Comparison of ENCODE assay signal across 8 cellular contexts in the genomic region with DNA sequence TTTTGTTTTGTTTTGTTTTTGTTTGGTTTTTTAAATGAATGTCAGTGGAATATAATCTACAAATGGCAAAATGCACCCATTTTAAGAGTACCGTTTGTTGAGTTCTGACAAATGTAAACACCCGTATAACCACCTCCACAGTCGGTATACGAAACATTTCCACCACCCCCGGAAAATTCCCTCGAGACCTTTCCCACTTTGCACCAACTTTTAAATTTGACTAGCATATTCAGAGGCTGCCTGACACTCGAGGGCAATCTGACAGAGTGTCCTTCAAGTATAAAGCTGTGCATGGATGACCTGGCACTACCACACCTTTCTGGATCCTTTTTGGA. TPM values are rescaled to one million over a fixed set of nuclear protein-coding genes. Genes with fewer than 3 reads are reported as not detected.
A peak's percentile ranks its signal among the peaks of the same experiment; 100 is the strongest.
DNase-seq lines count a peak whose midpoint lies in the region; ATAC-seq and TF ChIP-seq lines count a peak whose summit lies in the region.

No MANE protein-coding gene starts in this region.

- H3K4me1 ChIP-seq in liver (ENCODE audit: control insufficient read depth in 4 of 4, insufficient read depth in 4 of 4, low read length in 3 of 4) (peaks cover 0 to 19% (median 13%) of the 10 kb centered on the region in 4 donors), thyroid gland (peaks cover 22 to 24% of the 10 kb centered on the region in 2 donors)

- peaks cover 36% of the 10 kb centered on the region for H3K4me1 Mint-ChIP-seq in activated T-cell treated with anti-CD3 and anti-CD28 coated beads, Interleukin-2, amount 50 U/mL, for 24 hours (ENCODE audit: low read depth)
- peaks cover 24% of the 10 kb centered on the region for H3K4me1 Mint-ChIP-seq in activated naive CD8-positive, alpha-beta T cell (ENCODE audit: low read depth)

- H3K4me3 ChIP-seq in liver (ENCODE audit: low read depth in 1 of 3, low read length in 3 of 3) (peak overlapping the region in 2 of 3 donors; percentile 64), thyroid gland (replicated peaks in 1 of 3) (peak overlapping the region in 2 of 3 donors; percentile 58 to 93)

- TF ChIP-seq CTCF in liver (IDR thresholded peaks at IDR 0.05; ENCODE audit: low read depth, low read length, missing input control): no peak
- peak in 1 of 6 experiments; percentile 18 for TF ChIP-seq CTCF in thyroid gland (IDR thresholded peaks at IDR 0.05)

- no peaks in the 10 kb centered on the region for H3K36me3 ChIP-seq in liver (ENCODE audit: control insufficient read depth in 4 of 4, insufficient read depth in 3 of 4, low read depth in 1 of 4, low read length in 3 of 4)
- no peaks in the 10 kb centered on the region for H3K36me3 ChIP-seq in thyroid gland

- no peaks in the 10 kb centered on the region for H3K27me3 Mint-ChIP-seq in activated T-cell treated with anti-CD3 and anti-CD28 coated beads, Interleukin-2, amount 50 U/mL, for 24 hours
- no peaks in the 10 kb centered on the region for H3K27me3 Mint-ChIP-seq in activated naive CD8-positive, alpha-beta T cell

- no peaks in the 10 kb centered on the region for H3K9me3 ChIP-seq in liver (ENCODE audit: control insufficient read depth in 4 of 4, low read length in 3 of 4)
- H3K9me3 ChIP-seq in thyroid gland: no peaks in the 10 kb centered on the region

- no peak for ATAC-seq in HG02678 (IDR thresholded peaks at IDR 0.05; ENCODE audit: unreplicated experiment)

- TF ChIP-seq RAD21 in liver (IDR thresholded peaks at IDR 0.05): no peak

- H3K9me3 Mint-ChIP-seq in activated T-cell treated with anti-CD3 and anti-CD28 coated beads, Interleukin-2, amount 50 U/mL, for 24 hours: no peaks in the 10 kb centered on the region
- H3K9me3 Mint-ChIP-seq in activated naive CD8-positive, alpha-beta T cell (ENCODE audit: low read depth): no peaks in the 10 kb centered on the region

- no peak for DNase-seq in activated T-cell treated with anti-CD3 and anti-CD28 coated beads, Interleukin-2, amount 50 U/mL, for 24 hours
- DNase-seq in activated T-cell treated with anti-CD3 and anti-CD28 coated beads, Interleukin-2, amount 50 U/mL, for 1 hour: no peak
- DNase-seq in thyroid gland (peak in 1 of 2 donors; percentile 27), NCI-H2171 (lab: John Stamatoyannopoulos, UW) (no peak), dedifferentiated amniotic fluid mesenchymal stem cell (ENCODE audit: extremely low spot score) (no peak)

- 22% methylated on average over 7 of the region's 7 CpGs for WGBS in liver
- 33 to 48% methylated on average over 7 of the region's 7 CpGs for WGBS in thyroid gland, 2 donors

- no peak for TF ChIP-seq POLR2A in thyroid gland (IDR thresholded peaks at IDR 0.05)

- H3K27ac ChIP-seq in liver (ENCODE audit: low read depth in 1 of 2, low read length in 2 of 2) (no peak overlapping the region), thyroid gland (peak overlapping the region in 1 of 3 donors; percentile 16)

- peak overlapping the region; percentile 91 for H3K4me3 Mint-ChIP-seq in activated T-cell treated with anti-CD3 and anti-CD28 coated beads, Interleukin-2, amount 50 U/mL, for 24 hours
- peak overlapping the region; percentile 83 for H3K4me3 Mint-ChIP-seq in activated naive CD8-positive, alpha-beta T cell

- H3K36me3 Mint-ChIP-seq in activated T-cell treated with anti-CD3 and anti-CD28 coated beads, Interleukin-2, amount 50 U/mL, for 24 hours (ENCODE audit: low read depth): peaks cover 21% of the 10 kb centered on the region
- H3K36me3 Mint-ChIP-seq in activated naive CD8-positive, alpha-beta T cell: peaks cover 2% of the 10 kb centered on the region

- H3K27me3 ChIP-seq in liver (ENCODE audit: control insufficient read depth in 4 of 4, insufficient read depth in 4 of 4, low read length in 3 of 4): no peaks in the 10 kb centered on the region
- H3K27me3 ChIP-seq in thyroid gland: no peaks in the 10 kb centered on the region

- no peak overlapping the region for H3K9ac ChIP-seq in liver (ENCODE audit: low read depth in 1 of 2, low read length in 2 of 2)

- peak overlapping the region; percentile 91 for H3K27ac Mint-ChIP-seq in activated T-cell treated with anti-CD3 and anti-CD28 coated beads, Interleukin-2, amount 50 U/mL, for 24 hours
- H3K27ac Mint-ChIP-seq in activated naive CD8-positive, alpha-beta T cell: peak overlapping the region; percentile 83

- intact Hi-C loops in thyroid gland (cut with DNase I): no loop called here

TF ChIP-seq in liver, 16 proteins besides CTCF, POLR2A, EP300 and RAD21:
- no peak for TF ChIP-seq JUND (IDR thresholded peaks at IDR 0.05)

RNA-seq across cellular contexts. Expression of gene ARHGEF3, which starts 0.6 kb away (rescaled TPM):
- total RNA-seq in liver (1 to 10 TPM; 2.4 to 7.9 TPM), thyroid gland (10 to 100 TPM; 15.7 to 20.8 (median 18.8) TPM)
- polyA plus RNA-seq in liver: 1 to 10 TPM; 1.6 to 1.7 TPM
